ENCODE assay signal across 28 cellular contexts in genomic region chr9:38343552-38343951, GRCh38.
"Had no signal": no experiment of that assay in that cellular context is flagged by ENCODE, and none has a peak within 500 bp of the region (broad histone marks: within the 10 kb centered on the region; RNA-seq: fewer than 3 reads in every experiment).

No MANE protein-coding gene starts in this region.

- H3K9me3 ChIP-seq: SJSA1, SK-N-SH had no signal

- FAIRE-seq: TTC549 had no signal

- H3K36me3 Mint-ChIP-seq: activated naive CD8-positive, alpha-beta T cell treated with anti-CD3 and anti-CD28 coated beads for 36 hours had no signal

- H3K4me3 ChIP-seq: SJSA1 had no signal

- H3K9me3 Mint-ChIP-seq: activated CD4-positive, alpha-beta T cell treated with anti-CD3 and anti-CD28 coated beads, Interleukin-2, amount 10 ng/mL, durations not matched to agents 24 days and 14 days; activated CD8-positive, alpha-beta T cell treated with anti-CD3 and anti-CD28 coated beads for 36 hours; activated naive CD8-positive, alpha-beta T cell treated with anti-CD3 and anti-CD28 coated beads for 36 hours; activated T-cell treated with anti-CD3 and anti-CD28 coated beads, Interleukin-2, amount 50 U/mL, for 4 hours; activated T-helper 1 cell treated with anti-CD3 and anti-CD28 coated beads, Interleukin-12 subunit alpha, Interleukin-12 subunit beta, Interleukin-2, Interleukin-4 antibody, amounts not matched to agents 30 ng/mL and 10 ng/mL and 1 ng/mL, durations not matched to agents 14 hours and 24 hours and 36 hours; T-helper 1 cell treated with Interleukin-12 subunit alpha and Interleukin-12 subunit beta and Interleukin-4 antibody, amounts not matched to agents 30 μg/mL and 1 μg/mL, for 36 hours; T-helper 2 cell treated with Interferon-gamma antibody and Interleukin-4, amounts not matched to agents 5 μg/mL and 100 μg/mL, for 36 hours had no signal

- H3K27ac Mint-ChIP-seq: activated CD4-positive, alpha-beta T cell treated with anti-CD3 and anti-CD28 coated beads, Interleukin-2, amount 10 ng/mL, durations not matched to agents 24 days and 14 days; activated CD8-positive, alpha-beta T cell treated with anti-CD3 and anti-CD28 coated beads for 36 hours; activated naive CD8-positive, alpha-beta T cell treated with anti-CD3 and anti-CD28 coated beads for 36 hours; activated T-helper 1 cell treated with anti-CD3 and anti-CD28 coated beads, Interleukin-12 subunit alpha, Interleukin-12 subunit beta, Interleukin-2, Interleukin-4 antibody, amounts not matched to agents 30 ng/mL and 10 ng/mL and 1 ng/mL, durations not matched to agents 14 hours and 24 hours and 36 hours; IgD-negative memory B cell; T-helper 1 cell treated with Interleukin-12 subunit alpha and Interleukin-12 subunit beta and Interleukin-4 antibody, amounts not matched to agents 30 μg/mL and 1 μg/mL, for 36 hours; T-helper 2 cell treated with Interferon-gamma antibody and Interleukin-4, amounts not matched to agents 5 μg/mL and 100 μg/mL, for 36 hours had no signal

- H3K27ac ChIP-seq: SJSA1 had no signal

- H3K4me3 Mint-ChIP-seq: activated CD4-positive, alpha-beta T cell treated with anti-CD3 and anti-CD28 coated beads, Interleukin-2, amount 10 ng/mL, durations not matched to agents 24 days and 14 days; activated CD8-positive, alpha-beta T cell treated with anti-CD3 and anti-CD28 coated beads for 36 hours; activated naive CD8-positive, alpha-beta T cell treated with anti-CD3 and anti-CD28 coated beads for 36 hours; activated T-cell treated with anti-CD3 and anti-CD28 coated beads, Interleukin-2, amount 50 U/mL, for 4 hours; activated T-helper 1 cell treated with anti-CD3 and anti-CD28 coated beads, Interleukin-12 subunit alpha, Interleukin-12 subunit beta, Interleukin-2, Interleukin-4 antibody, amounts not matched to agents 30 ng/mL and 10 ng/mL and 1 ng/mL, durations not matched to agents 14 hours and 24 hours and 36 hours; IgD-negative memory B cell; T-helper 1 cell treated with Interleukin-12 subunit alpha and Interleukin-12 subunit beta and Interleukin-4 antibody, amounts not matched to agents 30 μg/mL and 1 μg/mL, for 36 hours; T-helper 2 cell treated with Interferon-gamma antibody and Interleukin-4, amounts not matched to agents 5 μg/mL and 100 μg/mL, for 36 hours had no signal

- H3K4me1 Mint-ChIP-seq: activated naive CD8-positive, alpha-beta T cell treated with anti-CD3 and anti-CD28 coated beads for 36 hours had no signal

- DNase-seq: activated CD4-positive, alpha-beta T cell treated with anti-CD3 and anti-CD28 coated beads, Interleukin-2, amount 10 ng/mL, durations not matched to agents 24 days and 14 days; activated CD4-positive, alpha-beta T cell treated with anti-CD3 and anti-CD28 coated beads, Interleukin-2, amount 50 U/mL, for 4 hours; activated CD8-positive, alpha-beta T cell treated with anti-CD3 and anti-CD28 coated beads for 36 hours; activated naive CD4-positive, alpha-beta T cell; activated naive CD4-positive, alpha-beta T cell treated with anti-CD3 and anti-CD28 coated beads, Interleukin-2, amount 50 U/mL, for 16 hours; activated naive CD8-positive, alpha-beta T cell treated with anti-CD3 and anti-CD28 coated beads for 36 hours; activated T-cell treated with anti-CD3 and anti-CD28 coated beads for 4 hours; activated T-cell treated with anti-CD3 and anti-CD28 coated beads, Interleukin-2, amount 50 U/mL, for 4 hours; amniotic stem cell; aorta; caudate nucleus; Karpas-422; KBM-7; NCI-H1105 treated with DMSO at 0.1 percent for 48 hours; NCI-H1436 treated with DMSO at 0.1 percent for 48 hours; NCI-H1694 treated with DMSO at 0.1 percent for 48 hours; NCI-H2029; NCI-H345; NCI-H524 treated with DMSO at 0.1 percent for 48 hours; SHP77 treated with DMSO at 0.1 percent for 48 hours; SK-N-SH had no signal

- H3K9ac ChIP-seq: SK-N-SH had no signal

- H3K4me1 ChIP-seq: SJSA1 had no signal

- H3K36me3 ChIP-seq: SJSA1 had no signal

- H3K27me3 ChIP-seq: SJSA1 had no signal

- ATAC-seq: activated CD8-positive, alpha-beta T cell treated with anti-CD3 and anti-CD28 coated beads for 36 hours; activated T-cell treated with anti-CD3 and anti-CD28 coated beads, Interleukin-2, amount 50 U/mL, for 4 hours; Panc1 had no signal
